In the genomic region with DNA sequence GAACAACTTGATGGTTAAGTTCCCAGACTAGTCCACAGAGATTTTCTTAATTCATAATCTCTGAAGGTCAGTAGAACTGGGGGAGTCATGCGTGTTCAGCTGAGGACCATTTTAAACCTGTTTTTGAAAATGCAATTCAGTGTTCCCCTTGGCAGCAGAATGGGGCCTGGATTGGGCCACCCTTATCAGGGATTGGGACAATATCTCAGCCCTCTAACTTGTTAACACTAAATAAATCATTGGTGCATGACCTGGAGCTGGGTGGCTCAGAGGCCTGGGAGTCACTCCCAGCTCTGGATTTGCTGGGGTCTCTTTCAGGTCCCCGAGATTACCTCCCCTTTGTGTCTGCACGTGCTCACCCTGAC, we compare ENCODE assay signal across 9 cellular contexts. TPM values are rescaled to one million over a fixed set of nuclear protein-coding genes. Genes with fewer than 3 reads are reported as not detected.
DNase-seq lines count a peak whose midpoint lies in the region; ATAC-seq and TF ChIP-seq lines count a peak whose summit lies in the region.
"Had no signal": no experiment of that assay in that cellular context is flagged by ENCODE, and none has a peak within 500 bp of the region (broad histone marks: within the 10 kb centered on the region; RNA-seq: fewer than 3 reads in every experiment).

No MANE protein-coding gene starts in this region.

- no peak overlapping the region for H3K27ac ChIP-seq in CD8-positive, alpha-beta memory T cell (ENCODE audit: low read depth, low read length)
- peak overlapping the region; percentile 69 for H3K27ac ChIP-seq in RWPE1
- H3K27ac ChIP-seq in prostate gland = peak overlapping the region; percentile 59 to 63
- no peak overlapping the region for H3K27ac ChIP-seq in MM.1S (ENCODE audit: low read length)

- ATAC-seq in HG03469 (IDR thresholded peaks at IDR 0.05; ENCODE audit: unreplicated experiment) = no peak

- DNase-seq in CD8-positive, alpha-beta memory T cell = no peak
- DNase-seq in RWPE1 (ENCODE audit: low spot score) = no peak
- peak; percentile 23 for DNase-seq in fibroblast of the aortic adventitia (ENCODE audit: low read depth)
- no peak for DNase-seq in prostate gland (ENCODE audit: low spot score)
- no peak for DNase-seq in MM.1S
- DNase-seq in NCI-H526 (lab: John Stamatoyannopoulos, UW) = no peak
- no peak for DNase-seq in NCI-H774 (lab: John Stamatoyannopoulos, UW)
- DNase-seq: OCI-M1 had no signal

- no peaks in the 10 kb centered on the region for H3K9me2 ChIP-seq in MM.1S (replicated peaks; ENCODE audit: insufficient read depth, low read length)

- peaks cover 54% of the 10 kb centered on the region for H3K4me1 ChIP-seq in CD8-positive, alpha-beta memory T cell (ENCODE audit: insufficient read depth, low read length)
- no peaks in the 10 kb centered on the region for H3K4me1 ChIP-seq in prostate gland (replicated peaks)
- H3K4me1 ChIP-seq in MM.1S (ENCODE audit: low read length) = no peaks in the 10 kb centered on the region

- peaks cover 11 to 80% (median 28%) of the 10 kb centered on the region in 3 donors for H3K36me3 Mint-ChIP-seq in CD8-positive, alpha-beta memory T cell

- no peaks in the 10 kb centered on the region for H3K36me3 ChIP-seq in CD8-positive, alpha-beta memory T cell (ENCODE audit: insufficient read depth, low read length)
- H3K36me3 ChIP-seq in prostate gland (no peaks in the 10 kb centered on the region), MM.1S (replicated peaks; ENCODE audit: insufficient read depth, low read length) (0 out of 2 replicates have a peak, but pooled peaks cover 2% of the 10 kb centered on the region)

- H3K27ac Mint-ChIP-seq in CD8-positive, alpha-beta memory T cell = peak overlapping the region in 7 of 8 donors; percentile 5 to 73 (median 56)

- H3F3A ChIP-seq in MM.1S (ENCODE audit: insufficient read depth, low read length) = no peaks in the 10 kb centered on the region

- no peak for TF ChIP-seq POLR2A in prostate gland (IDR thresholded peaks at IDR 0.05)

- peaks cover 19% of the 10 kb centered on the region for H3K79me2 ChIP-seq in MM.1S (ENCODE audit: low read length)

- intact Hi-C loops in prostate gland (cut with DNase I) = loop anchor here (2.0 to 5.0 kb wide), 4 partner anchors 56 to 219 kb away; partner anchors contain the start of genes MRPS6 and SLC5A3

- CTCF ChIA-PET in CD8-positive, alpha-beta memory T cell (lab: Charles Lee) = interaction anchor here (0.7 to 1.5 kb wide), 6 partner anchors 9 to 220 kb away, joined by 3 to 5 read pairs (median 3); no protein-coding TSS in a partner anchor
- CTCF ChIA-PET in RWPE1 (lab: Yijun Ruan, JAX) = interaction anchor here (0.5 to 1.1 kb wide), 2 partner anchors 147 to 204 kb away, joined by 3 read pairs; no protein-coding TSS in a partner anchor

- TF ChIP-seq CTCF in RWPE1 (conservative IDR thresholded peaks at IDR 0.05; ENCODE audit: low read depth) (no peak), fibroblast of the aortic adventitia (IDR thresholded peaks at IDR 0.05; ENCODE audit: insufficient read depth, low read length) (no peak), prostate gland (IDR thresholded peaks at IDR 0.05) (no peak), MM.1S (IDR thresholded peaks at IDR 0.05; ENCODE audit: low read length) (no peak)

- H3K9me3 ChIP-seq in CD8-positive, alpha-beta memory T cell (ENCODE audit: low read length) = no peaks in the 10 kb centered on the region
- H3K9me3 ChIP-seq in prostate gland (no peaks in the 10 kb centered on the region), MM.1S (replicated peaks; ENCODE audit: insufficient read depth, low read length) (no peaks in the 10 kb centered on the region)

- WGBS in prostate gland = 40% methylated on average over 3 of the region's 3 CpGs

- no peak overlapping the region for H2AFZ ChIP-seq in MM.1S (ENCODE audit: low read length)

- H4K20me1 ChIP-seq in MM.1S (ENCODE audit: insufficient read depth, low read length) = no peaks in the 10 kb centered on the region

- peaks cover 79 to 98% (median 86%) of the 10 kb centered on the region in 3 donors for H3K4me1 Mint-ChIP-seq in CD8-positive, alpha-beta memory T cell

- H3K27me3 Mint-ChIP-seq in CD8-positive, alpha-beta memory T cell = no peaks in the 10 kb centered on the region

- POLR2A ChIA-PET in CD8-positive, alpha-beta memory T cell (lab: Charles Lee) = no interaction called here
- POLR2A ChIA-PET in RWPE1 (lab: Yijun Ruan, JAX; ENCODE audit: low non-redundant PET) = no interaction called here

- no peak overlapping the region for H3K4me2 ChIP-seq in MM.1S (ENCODE audit: low read depth, low read length)

- no peaks in the 10 kb centered on the region for H3K27me3 ChIP-seq in CD8-positive, alpha-beta memory T cell (ENCODE audit: insufficient read depth, low read length, poor library complexity, severe bottlenecking)
- H3K27me3 ChIP-seq in prostate gland (replicated peaks; ENCODE audit: insufficient read depth) (no peaks in the 10 kb centered on the region), MM.1S (replicated peaks; ENCODE audit: insufficient read depth, low read length) (no peaks in the 10 kb centered on the region)

- H3K4me3 Mint-ChIP-seq in CD8-positive, alpha-beta memory T cell = peak overlapping the region in 3 of 7 donors; percentile 6 to 76 (median 30)

- no peak overlapping the region for H3K9ac ChIP-seq in MM.1S (ENCODE audit: low read length)

- H3K9me3 Mint-ChIP-seq in CD8-positive, alpha-beta memory T cell = no peaks in the 10 kb centered on the region

- H3K4me3 ChIP-seq in CD8-positive, alpha-beta memory T cell (ENCODE audit: low read length) = no peak overlapping the region
- H3K4me3 ChIP-seq in fibroblast of the aortic adventitia (ENCODE audit: low read depth, low read length) = no peak overlapping the region
- no peak overlapping the region for H3K4me3 ChIP-seq in prostate gland
- H3K4me3 ChIP-seq in MM.1S (ENCODE audit: low read length) = no peak overlapping the region

RNA-seq across cellular contexts. Expression of gene MRPS6, which starts 55.3 kb away (rescaled TPM):
- total RNA-seq in CD8-positive, alpha-beta memory T cell = 100 to 1,000 TPM; 134 to 136 TPM
- polyA plus RNA-seq in CD8-positive, alpha-beta memory T cell = 163 TPM
- total RNA-seq in fibroblast of the aortic adventitia (ENCODE audit: low replicate concordance) (19.5 and 78.1 TPM in 2 replicates), prostate gland (10 to 100 TPM; 24.9 to 75.8 TPM)

RNA-seq across cellular contexts. Expression of gene SLC5A3, which starts 55.3 kb away (rescaled TPM):
- 10 to 100 TPM; 23.2 to 23.8 TPM for total RNA-seq in CD8-positive, alpha-beta memory T cell
- 1.4 TPM for polyA plus RNA-seq in CD8-positive, alpha-beta memory T cell
- 28.5 and 56.6 TPM in 2 replicates for total RNA-seq in fibroblast of the aortic adventitia (ENCODE audit: low replicate concordance)
- 10 to 100 TPM in 1 of 2 donors, 1 to 10 TPM in 1; 8.2 to 44.0 TPM for total RNA-seq in prostate gland

Comparison
In these comparisons a context has a peak if more than half of its experiments do, and no peak if none do; other contexts are left out.
1. H3K27ac ChIP-seq: peak in RWPE1 (single experiment) and prostate gland (2 of 2); none in CD8-positive, alpha-beta memory T cell (single experiment) and MM.1S (single experiment).